In the genomic region with DNA sequence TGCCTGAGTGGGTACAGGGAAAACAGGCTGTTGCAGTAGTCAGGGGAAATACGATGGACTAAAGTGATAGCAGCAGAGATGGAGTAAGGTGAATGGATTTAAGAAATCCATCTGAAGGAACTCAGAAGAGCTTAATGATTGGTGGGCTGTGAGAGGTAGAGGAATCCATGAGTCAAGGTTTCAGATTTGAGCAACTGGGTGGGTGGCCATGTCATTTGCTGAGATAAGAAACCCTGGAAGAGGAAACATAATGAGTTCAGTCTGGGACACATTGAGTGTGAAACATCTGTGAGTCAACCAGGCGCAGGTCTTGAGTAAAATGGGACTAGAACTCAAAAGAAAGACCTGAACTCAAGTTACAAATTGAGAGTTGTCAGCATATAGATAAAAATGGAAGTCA, we compare ENCODE assay signal across 15 cellular contexts. TPM values are rescaled to one million over a fixed set of nuclear protein-coding genes. Genes with fewer than 3 reads are reported as not detected.
A peak's percentile ranks its signal among the peaks of the same experiment; 100 is the strongest.
DNase-seq lines count a peak whose midpoint lies in the region; ATAC-seq, FAIRE-seq and TF ChIP-seq lines count a peak whose summit lies in the region.
"Had no signal": no experiment of that assay in that cellular context is flagged by ENCODE, and none has a peak within 500 bp of the region (broad histone marks: within the 10 kb centered on the region; RNA-seq: fewer than 3 reads in every experiment).

No MANE protein-coding gene starts in this region.

- BruUV-seq in endothelial cell of umbilical vein (replicated peaks; lab: Mats Ljungman, UMichigan) (no TSS peak), PC-3 (replicated peaks; lab: Mats Ljungman, UMichigan) (no TSS peak)

- no peaks in the 10 kb centered on the region for H3K9me1 ChIP-seq in endothelial cell of umbilical vein (replicated peaks; ENCODE audit: control insufficient read depth, extremely low read depth, insufficient read depth, low read length)

- TF ChIP-seq CTCF in WTC11 (IDR thresholded peaks at IDR 0.05) (no peak), endothelial cell of umbilical vein (IDR thresholded peaks at IDR 0.05; ENCODE audit: extremely low read depth in 1 of 2, insufficient read depth in 1 of 2, low read depth in 1 of 2, low read length in 2 of 2) (no peak), PC-3 (conservative IDR thresholded peaks at IDR 0.05; ENCODE audit: low read depth, low read length) (no peak)

- dilution Hi-C loops in endothelial cell of umbilical vein (cut with MboI; ENCODE audit: extremely low pct_ligation_motif_present, low sequenced_read_pairs): no loop called here

- intact Hi-C loops in activated naive CD4-positive, alpha-beta T cell treated with anti-CD3 and anti-CD28 coated beads for 36 hours (cut with micrococcal nuclease): loop anchor here (1.0 to 5.0 kb wide), 5 partner anchors 17 to 339 kb away; partner anchors contain the start of gene SLC40A1
- intact Hi-C loops in endothelial cell of umbilical vein (cut with micrococcal nuclease): no loop called here
- intact Hi-C loops in PC-3 (cut with micrococcal nuclease): no loop called here

- H4K20me1 ChIP-seq in endothelial cell of umbilical vein (replicated peaks; ENCODE audit: control insufficient read depth, extremely low read depth, insufficient read depth, low read length) (no peaks in the 10 kb centered on the region), PC-3 (ENCODE audit: low read length) (no peaks in the 10 kb centered on the region)

- ATAC-seq in WTC11 (no peak; the same call in 1 of the 2 replicates), PC-3 (no peak)
- ATAC-seq: effector memory CD8-positive, alpha-beta T cell had no signal

- DNase-seq in activated naive CD4-positive, alpha-beta T cell treated with anti-CD3 and anti-CD28 coated beads for 36 hours: peak; percentile 71
- DNase-seq in activated naive CD4-positive, alpha-beta T cell treated with anti-CD3 and anti-CD28 coated beads, Interleukin-2, amount 10 ng/mL, durations not matched to agents 7 days and 5 days: no peak
- no peak for DNase-seq in WTC11 (ENCODE audit: low spot score)
- peak; percentile 14 for DNase-seq in endothelial cell of umbilical vein (ENCODE audit: low read depth, low spot score)
- no peak for DNase-seq in PC-3
- DNase-seq in OCI-M2 (lab: John Stamatoyannopoulos, UW; ENCODE audit: unreplicated experiment): no peak
- no peak for DNase-seq in UCSD-AML1 (lab: John Stamatoyannopoulos, UW; ENCODE audit: unreplicated experiment)
- DNase-seq: effector memory CD8-positive, alpha-beta T cell; NCI-H1048; SJCRH30 had no signal

- H2AFZ ChIP-seq in endothelial cell of umbilical vein (ENCODE audit: low read depth, low read length) (no peak overlapping the region), PC-3 (ENCODE audit: low read length) (no peak overlapping the region)

- no peak for TF ChIP-seq POLR2A in endothelial cell of umbilical vein (IDR thresholded peaks at IDR 0.05; ENCODE audit: low read depth, low read length)

- H3K4me3 ChIP-seq in endothelial cell of umbilical vein (replicated peaks in 1 of 3; ENCODE audit: insufficient read depth in 1 of 3, low read depth in 1 of 3, low read length in 3 of 3): no peak overlapping the region
- no peak overlapping the region for H3K4me3 ChIP-seq in PC-3 (ENCODE audit: low read length)
- H3K4me3 ChIP-seq: cardiac muscle cell, SJCRH30 had no signal

- no peaks in the 10 kb centered on the region for H3K9me2 ChIP-seq in PC-3 (replicated peaks; ENCODE audit: low read length)

- no peaks in the 10 kb centered on the region for H3K79me2 ChIP-seq in endothelial cell of umbilical vein (ENCODE audit: control insufficient read depth, insufficient read depth, low read length)
- no peaks in the 10 kb centered on the region for H3K79me2 ChIP-seq in PC-3 (ENCODE audit: low read length)

- no peaks in the 10 kb centered on the region for H3K36me3 Mint-ChIP-seq in activated naive CD4-positive, alpha-beta T cell treated with anti-CD3 and anti-CD28 coated beads for 36 hours (ENCODE audit: low read depth)
- no peaks in the 10 kb centered on the region for H3K36me3 Mint-ChIP-seq in activated naive CD4-positive, alpha-beta T cell treated with anti-CD3 and anti-CD28 coated beads, Interleukin-2, amount 10 ng/mL, durations not matched to agents 7 days and 5 days
- H3K36me3 Mint-ChIP-seq in WTC11: no peaks in the 10 kb centered on the region
- no peaks in the 10 kb centered on the region for H3K36me3 Mint-ChIP-seq in stimulated activated naive CD8-positive, alpha-beta T cell treated with anti-CD3 and anti-CD28 coated beads, Interleukin-15, Interleukin-2, amounts not matched to agents 100 ng/mL and 50 ng/mL, for 24 hours (ENCODE audit: low read depth)

- H3K9ac ChIP-seq in endothelial cell of umbilical vein (replicated peaks; ENCODE audit: extremely low read depth, insufficient read depth, low read length) (no peak overlapping the region), PC-3 (ENCODE audit: low read length) (no peak overlapping the region)

- H3K9me3 ChIP-seq in endothelial cell of umbilical vein (replicated peaks; ENCODE audit: control insufficient read depth, insufficient read depth, low read length) (no peaks in the 10 kb centered on the region), PC-3 (ENCODE audit: low read length) (no peaks in the 10 kb centered on the region)
- H3K9me3 ChIP-seq: SJCRH30 had no signal

- no peaks in the 10 kb centered on the region for H3K27me3 ChIP-seq in endothelial cell of umbilical vein (ENCODE audit: control insufficient read depth in 2 of 2, insufficient read depth in 2 of 2, low read length in 2 of 2)
- no peaks in the 10 kb centered on the region for H3K27me3 ChIP-seq in PC-3 (ENCODE audit: low read length)
- H3K27me3 ChIP-seq: cardiac muscle cell had no signal

- H3K36me3 ChIP-seq in endothelial cell of umbilical vein (ENCODE audit: control insufficient read depth in 2 of 2, extremely low read depth in 1 of 2, insufficient read depth in 2 of 2, low read length in 2 of 2): no peaks in the 10 kb centered on the region
- no peaks in the 10 kb centered on the region for H3K36me3 ChIP-seq in PC-3 (ENCODE audit: low read depth, low read length)
- H3K36me3 ChIP-seq: cardiac muscle cell, SJCRH30 had no signal

- CTCF ChIA-PET in activated naive CD4-positive, alpha-beta T cell treated with anti-CD3 and anti-CD28 coated beads for 36 hours (lab: Charles Lee): interaction anchor here (0.7 to 1.1 kb wide), 5 partner anchors 17 to 179 kb away, joined by 3 to 5 read pairs (median 3); no protein-coding TSS in a partner anchor
- CTCF ChIA-PET in activated naive CD4-positive, alpha-beta T cell treated with anti-CD3 and anti-CD28 coated beads, Interleukin-2, amount 10 ng/mL, durations not matched to agents 7 days and 5 days (lab: Charles Lee): interaction anchor here (0.9 to 1.0 kb wide), 2 partner anchors 10 to 17 kb away, joined by 3 to 4 read pairs; no protein-coding TSS in a partner anchor
- CTCF ChIA-PET in WTC11 (lab: Charles Lee) (no interaction called here), endothelial cell of umbilical vein (lab: Charles Lee) (interaction anchor here (1.1 to 2.3 kb wide), 3 partner anchors 9 to 19 kb away, joined by 3 to 7 read pairs (median 4); partner anchors contain the start of gene ASNSD1), PC-3 (lab: Charles Lee) (no interaction called here)

- peaks cover 5% of the 10 kb centered on the region for H3K9me3 Mint-ChIP-seq in activated naive CD4-positive, alpha-beta T cell treated with anti-CD3 and anti-CD28 coated beads for 36 hours
- no peaks in the 10 kb centered on the region for H3K9me3 Mint-ChIP-seq in activated naive CD4-positive, alpha-beta T cell treated with anti-CD3 and anti-CD28 coated beads, Interleukin-2, amount 10 ng/mL, durations not matched to agents 7 days and 5 days
- H3K9me3 Mint-ChIP-seq in WTC11: no peaks in the 10 kb centered on the region
- H3K9me3 Mint-ChIP-seq in stimulated activated naive CD8-positive, alpha-beta T cell treated with anti-CD3 and anti-CD28 coated beads, Interleukin-15, Interleukin-2, amounts not matched to agents 100 ng/mL and 50 ng/mL, for 24 hours: peaks cover 3% of the 10 kb centered on the region
- H3K9me3 Mint-ChIP-seq: effector memory CD8-positive, alpha-beta T cell; IgD-negative memory B cell; nephron had no signal

- no peak overlapping the region for H3K27ac ChIP-seq in endothelial cell of umbilical vein (ENCODE audit: insufficient read depth, low read depth, low read length)
- no peak overlapping the region for H3K27ac ChIP-seq in PC-3 (ENCODE audit: low read length)
- H3K27ac ChIP-seq: cardiac muscle cell, SJCRH30 had no signal

- peak overlapping the region; percentile 10 for H3K27ac Mint-ChIP-seq in activated naive CD4-positive, alpha-beta T cell treated with anti-CD3 and anti-CD28 coated beads for 36 hours
- no peak overlapping the region for H3K27ac Mint-ChIP-seq in activated naive CD4-positive, alpha-beta T cell treated with anti-CD3 and anti-CD28 coated beads, Interleukin-2, amount 10 ng/mL, durations not matched to agents 7 days and 5 days
- H3K27ac Mint-ChIP-seq in WTC11: peak overlapping the region; percentile 0; the same call in 1 of the 2 replicates
- H3K27ac Mint-ChIP-seq in stimulated activated naive CD8-positive, alpha-beta T cell treated with anti-CD3 and anti-CD28 coated beads, Interleukin-15, Interleukin-2, amounts not matched to agents 100 ng/mL and 50 ng/mL, for 24 hours: peak overlapping the region; percentile 53
- H3K27ac Mint-ChIP-seq: effector memory CD8-positive, alpha-beta T cell; nephron had no signal

- H3K4me2 ChIP-seq in endothelial cell of umbilical vein (ENCODE audit: insufficient read depth, low read length) (no peak overlapping the region), PC-3 (ENCODE audit: low read length) (no peak overlapping the region)

- POLR2A ChIA-PET in WTC11 (lab: Charles Lee): no interaction called here
- POLR2A ChIA-PET in endothelial cell of umbilical vein (lab: Charles Lee): no interaction called here
- POLR2A ChIA-PET in PC-3 (lab: Charles Lee; ENCODE audit: unreplicated experiment): no interaction called here

- no peak overlapping the region for H3K4me3 Mint-ChIP-seq in activated naive CD4-positive, alpha-beta T cell treated with anti-CD3 and anti-CD28 coated beads for 36 hours
- no peak overlapping the region for H3K4me3 Mint-ChIP-seq in activated naive CD4-positive, alpha-beta T cell treated with anti-CD3 and anti-CD28 coated beads, Interleukin-2, amount 10 ng/mL, durations not matched to agents 7 days and 5 days
- no peak overlapping the region for H3K4me3 Mint-ChIP-seq in WTC11
- no peak overlapping the region for H3K4me3 Mint-ChIP-seq in stimulated activated naive CD8-positive, alpha-beta T cell treated with anti-CD3 and anti-CD28 coated beads, Interleukin-15, Interleukin-2, amounts not matched to agents 100 ng/mL and 50 ng/mL, for 24 hours
- H3K4me3 Mint-ChIP-seq: effector memory CD8-positive, alpha-beta T cell; IgD-negative memory B cell; nephron had no signal

- peaks cover 25% of the 10 kb centered on the region for H3K4me1 Mint-ChIP-seq in activated naive CD4-positive, alpha-beta T cell treated with anti-CD3 and anti-CD28 coated beads for 36 hours (ENCODE audit: low read depth)
- H3K4me1 Mint-ChIP-seq in activated naive CD4-positive, alpha-beta T cell treated with anti-CD3 and anti-CD28 coated beads, Interleukin-2, amount 10 ng/mL, durations not matched to agents 7 days and 5 days: no peaks in the 10 kb centered on the region
- peaks cover 13% of the 10 kb centered on the region for H3K4me1 Mint-ChIP-seq in WTC11
- H3K4me1 Mint-ChIP-seq in stimulated activated naive CD8-positive, alpha-beta T cell treated with anti-CD3 and anti-CD28 coated beads, Interleukin-15, Interleukin-2, amounts not matched to agents 100 ng/mL and 50 ng/mL, for 24 hours (ENCODE audit: low read depth): peaks cover 19% of the 10 kb centered on the region
- H3K4me1 Mint-ChIP-seq: IgD-negative memory B cell, nephron had no signal

- no peaks in the 10 kb centered on the region for H3F3A ChIP-seq in PC-3 (ENCODE audit: low read length, unreplicated experiment)

- H3K4me1 ChIP-seq in endothelial cell of umbilical vein (ENCODE audit: control insufficient read depth, extremely low read depth, insufficient read depth, low read length) (no peaks in the 10 kb centered on the region), PC-3 (ENCODE audit: insufficient read depth, low read length) (no peaks in the 10 kb centered on the region)
- H3K4me1 ChIP-seq: SJCRH30 had no signal

- no peak for FAIRE-seq in endothelial cell of umbilical vein (lab: Jason Lieb, UNC)
- FAIRE-seq: D721Med had no signal

- H3K27me3 Mint-ChIP-seq in activated naive CD4-positive, alpha-beta T cell treated with anti-CD3 and anti-CD28 coated beads for 36 hours (ENCODE audit: low read depth): no peaks in the 10 kb centered on the region
- no peaks in the 10 kb centered on the region for H3K27me3 Mint-ChIP-seq in activated naive CD4-positive, alpha-beta T cell treated with anti-CD3 and anti-CD28 coated beads, Interleukin-2, amount 10 ng/mL, durations not matched to agents 7 days and 5 days
- H3K27me3 Mint-ChIP-seq in WTC11 (ENCODE audit: low read depth): no peaks in the 10 kb centered on the region
- H3K27me3 Mint-ChIP-seq in stimulated activated naive CD8-positive, alpha-beta T cell treated with anti-CD3 and anti-CD28 coated beads, Interleukin-15, Interleukin-2, amounts not matched to agents 100 ng/mL and 50 ng/mL, for 24 hours: no peaks in the 10 kb centered on the region
- H3K27me3 Mint-ChIP-seq: effector memory CD8-positive, alpha-beta T cell; IgD-negative memory B cell had no signal

RNA-seq across cellular contexts. Expression of gene ASNSD1, which starts 19.7 kb away (rescaled TPM):
- 10 to 100 TPM; 35.4 to 38.2 TPM for total RNA-seq in activated naive CD4-positive, alpha-beta T cell treated with anti-CD3 and anti-CD28 coated beads for 36 hours
- total RNA-seq in WTC11 (2021) (30.5 to 34.7 TPM (median 33.3 TPM) in 3 replicates), endothelial cell of umbilical vein (39.5 and 41.9 TPM in 2 replicates), PC-3 (2014; rRNA removed) (33.7 and 48.3 TPM in 2 replicates)
- 9.7 and 15.8 TPM in 2 replicates for polyA plus RNA-seq in endothelial cell of umbilical vein
- 24.9 and 26.5 TPM in 2 replicates for polyA plus RNA-seq in endothelial cell of umbilical vein (2011; cell fraction: cytosol; rRNA removed)
- 15.0 and 24.7 TPM in 2 replicates for polyA plus RNA-seq in endothelial cell of umbilical vein (2011; cell fraction: nucleus; rRNA removed)
- 35.2 and 55.9 TPM in 2 replicates for polyA plus RNA-seq in endothelial cell of umbilical vein (2012)
- 12.7 and 15.6 TPM in 2 replicates for polyA minus RNA-seq in endothelial cell of umbilical vein
- polyA minus RNA-seq in endothelial cell of umbilical vein (2011; cell fraction: cytosol; rRNA and poly(A)+ RNA removed): 40.2 TPM
- 14.1 and 16.3 TPM in 2 replicates for polyA minus RNA-seq in endothelial cell of umbilical vein (2011; cell fraction: nucleus; rRNA and poly(A)+ RNA removed)

RNA-seq across cellular contexts. Expression of gene ANKAR, which starts 32.9 kb away (rescaled TPM):
- 1 to 10 TPM; 1.6 to 2.5 TPM for total RNA-seq in activated naive CD4-positive, alpha-beta T cell treated with anti-CD3 and anti-CD28 coated beads for 36 hours
- 1.3 to 2.9 TPM (median 1.6 TPM) in 3 replicates for total RNA-seq in WTC11 (2021)
- 4.3 and 4.5 TPM in 2 replicates for total RNA-seq in endothelial cell of umbilical vein
- 1.0 and 1.3 TPM in 2 replicates for polyA plus RNA-seq in endothelial cell of umbilical vein
- polyA plus RNA-seq in endothelial cell of umbilical vein (2011; cell fraction: cytosol; rRNA removed): 0.97 and 1.0 TPM in 2 replicates
- polyA plus RNA-seq in endothelial cell of umbilical vein (2011; cell fraction: nucleus; rRNA removed): 5.7 and 7.5 TPM in 2 replicates
- 1.6 and 1.7 TPM in 2 replicates for polyA plus RNA-seq in endothelial cell of umbilical vein (2012)
- polyA minus RNA-seq in endothelial cell of umbilical vein: 3.9 and 4.4 TPM in 2 replicates
- 0.51 TPM for polyA minus RNA-seq in endothelial cell of umbilical vein (2011; cell fraction: cytosol; rRNA and poly(A)+ RNA removed)
- 18.1 and 18.4 TPM in 2 replicates for polyA minus RNA-seq in endothelial cell of umbilical vein (2011; cell fraction: nucleus; rRNA and poly(A)+ RNA removed)
- total RNA-seq in PC-3 (2014; rRNA removed): 3.5 and 6.6 TPM in 2 replicates

Comparison
In these comparisons a context has a peak if more than half of its experiments do, and no peak if none do; other contexts are left out.
1. DNase-seq: peak in activated naive CD4-positive, alpha-beta T cell treated with anti-CD3 and anti-CD28 coated beads for 36 hours (single experiment) and endothelial cell of umbilical vein (single experiment); none in activated naive CD4-positive, alpha-beta T cell treated with anti-CD3 and anti-CD28 coated beads, Interleukin-2, amount 10 ng/mL, durations not matched to agents 7 days and 5 days (single experiment), WTC11 (single experiment), PC-3 (single experiment), OCI-M2 (single experiment) and UCSD-AML1 (single experiment).
2. CTCF ChIA-PET loops: an anchor here in activated naive CD4-positive, alpha-beta T cell treated with anti-CD3 and anti-CD28 coated beads for 36 hours (0.7 to 1.1 kb wide), activated naive CD4-positive, alpha-beta T cell treated with anti-CD3 and anti-CD28 coated beads, Interleukin-2, amount 10 ng/mL, durations not matched to agents 7 days and 5 days (0.9 to 1.0 kb wide) and endothelial cell of umbilical vein (1.1 to 2.3 kb wide); none called in WTC11 and PC-3.